1 cellular context compared by ENCODE assay signal in the genomic region with DNA sequence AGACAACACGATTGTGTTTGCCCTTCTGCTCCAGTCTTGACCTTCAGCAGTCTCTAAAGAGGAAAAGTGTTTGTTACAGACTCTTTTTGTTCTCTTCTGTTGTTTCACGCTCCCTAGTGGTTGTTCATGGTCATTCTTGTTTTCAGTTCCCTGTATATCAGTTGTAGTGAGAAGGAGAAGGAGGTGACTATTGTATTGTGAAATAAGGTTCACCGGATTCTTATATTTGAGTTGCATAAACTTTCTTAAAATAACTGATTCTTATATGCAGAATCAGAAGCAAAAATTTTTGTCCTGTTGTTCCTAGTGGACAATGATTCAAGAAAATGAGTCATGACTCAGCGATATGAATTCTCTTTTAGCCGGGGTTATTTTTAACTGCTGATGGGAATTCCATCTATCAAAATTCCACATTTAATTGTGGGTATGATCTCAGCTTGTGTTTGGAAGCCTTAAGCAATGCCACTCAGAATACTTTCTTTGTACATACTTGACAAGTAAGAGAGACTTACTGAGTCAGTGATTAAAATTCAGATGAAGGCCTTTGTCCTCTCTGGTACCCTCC.
TF ChIP-seq lines count a peak whose summit lies in the region.

No MANE protein-coding gene starts in this region.

TF ChIP-seq in GM23338, 12 proteins besides CTCF, POLR2A, EP300 and RAD21:
- TF ChIP-seq, protein P1, sequence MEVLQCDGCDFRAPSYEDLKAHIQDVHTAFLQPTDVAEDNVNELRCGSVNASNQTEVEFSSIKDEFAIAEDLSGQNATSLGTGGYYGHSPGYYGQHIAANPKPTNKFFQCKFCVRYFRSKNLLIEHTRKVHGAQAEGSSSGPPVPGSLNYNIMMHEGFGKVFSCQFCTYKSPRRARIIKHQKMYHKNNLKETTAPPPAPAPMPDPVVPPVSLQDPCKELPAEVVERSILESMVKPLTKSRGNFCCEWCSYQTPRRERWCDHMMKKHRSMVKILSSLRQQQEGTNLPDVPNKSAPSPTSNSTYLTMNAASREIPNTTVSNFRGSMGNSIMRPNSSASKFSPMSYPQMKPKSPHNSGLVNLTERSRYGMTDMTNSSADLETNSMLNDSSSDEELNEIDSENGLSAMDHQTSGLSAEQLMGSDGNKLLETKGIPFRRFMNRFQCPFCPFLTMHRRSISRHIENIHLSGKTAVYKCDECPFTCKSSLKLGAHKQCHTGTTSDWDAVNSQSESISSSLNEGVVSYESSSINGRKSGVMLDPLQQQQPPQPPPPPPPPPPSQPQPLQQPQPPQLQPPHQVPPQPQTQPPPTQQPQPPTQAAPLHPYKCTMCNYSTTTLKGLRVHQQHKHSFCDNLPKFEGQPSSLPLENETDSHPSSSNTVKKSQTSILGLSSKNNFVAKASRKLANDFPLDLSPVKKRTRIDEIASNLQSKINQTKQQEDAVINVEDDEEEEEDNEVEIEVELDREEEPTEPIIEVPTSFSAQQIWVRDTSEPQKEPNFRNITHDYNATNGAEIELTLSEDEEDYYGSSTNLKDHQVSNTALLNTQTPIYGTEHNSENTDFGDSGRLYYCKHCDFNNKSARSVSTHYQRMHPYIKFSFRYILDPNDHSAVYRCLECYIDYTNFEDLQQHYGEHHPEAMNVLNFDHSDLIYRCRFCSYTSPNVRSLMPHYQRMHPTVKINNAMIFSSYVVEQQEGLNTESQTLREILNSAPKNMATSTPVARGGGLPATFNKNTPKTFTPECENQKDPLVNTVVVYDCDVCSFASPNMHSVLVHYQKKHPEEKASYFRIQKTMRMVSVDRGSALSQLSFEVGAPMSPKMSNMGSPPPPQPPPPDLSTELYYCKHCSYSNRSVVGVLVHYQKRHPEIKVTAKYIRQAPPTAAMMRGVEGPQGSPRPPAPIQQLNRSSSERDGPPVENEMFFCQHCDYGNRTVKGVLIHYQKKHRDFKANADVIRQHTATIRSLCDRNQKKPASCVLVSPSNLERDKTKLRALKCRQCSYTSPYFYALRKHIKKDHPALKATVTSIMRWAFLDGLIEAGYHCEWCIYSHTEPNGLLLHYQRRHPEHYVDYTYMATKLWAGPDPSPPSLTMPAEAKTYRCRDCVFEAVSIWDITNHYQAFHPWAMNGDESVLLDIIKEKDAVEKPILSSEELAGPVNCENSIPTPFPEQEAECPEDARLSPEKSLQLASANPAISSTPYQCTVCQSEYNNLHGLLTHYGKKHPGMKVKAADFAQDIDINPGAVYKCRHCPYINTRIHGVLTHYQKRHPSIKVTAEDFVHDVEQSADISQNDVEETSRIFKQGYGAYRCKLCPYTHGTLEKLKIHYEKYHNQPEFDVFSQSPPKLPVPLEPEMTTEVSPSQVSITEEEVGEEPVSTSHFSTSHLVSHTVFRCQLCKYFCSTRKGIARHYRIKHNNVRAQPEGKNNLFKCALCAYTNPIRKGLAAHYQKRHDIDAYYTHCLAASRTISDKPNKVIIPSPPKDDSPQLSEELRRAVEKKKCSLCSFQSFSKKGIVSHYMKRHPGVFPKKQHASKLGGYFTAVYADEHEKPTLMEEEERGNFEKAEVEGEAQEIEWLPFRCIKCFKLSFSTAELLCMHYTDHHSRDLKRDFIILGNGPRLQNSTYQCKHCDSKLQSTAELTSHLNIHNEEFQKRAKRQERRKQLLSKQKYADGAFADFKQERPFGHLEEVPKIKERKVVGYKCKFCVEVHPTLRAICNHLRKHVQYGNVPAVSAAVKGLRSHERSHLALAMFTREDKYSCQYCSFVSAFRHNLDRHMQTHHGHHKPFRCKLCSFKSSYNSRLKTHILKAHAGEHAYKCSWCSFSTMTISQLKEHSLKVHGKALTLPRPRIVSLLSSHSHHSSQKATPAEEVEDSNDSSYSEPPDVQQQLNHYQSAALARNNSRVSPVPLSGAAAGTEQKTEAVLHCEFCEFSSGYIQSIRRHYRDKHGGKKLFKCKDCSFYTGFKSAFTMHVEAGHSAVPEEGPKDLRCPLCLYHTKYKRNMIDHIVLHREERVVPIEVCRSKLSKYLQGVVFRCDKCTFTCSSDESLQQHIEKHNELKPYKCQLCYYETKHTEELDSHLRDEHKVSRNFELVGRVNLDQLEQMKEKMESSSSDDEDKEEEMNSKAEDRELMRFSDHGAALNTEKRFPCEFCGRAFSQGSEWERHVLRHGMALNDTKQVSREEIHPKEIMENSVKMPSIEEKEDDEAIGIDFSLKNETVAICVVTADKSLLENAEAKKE (CRISPR knock-in tag; IDR thresholded peaks at IDR 0.05): no peak
- TF ChIP-seq ZNF114 (CRISPR knock-in tag; IDR thresholded peaks at IDR 0.05) (no peak), EZH2 (IDR thresholded peaks at IDR 0.05; ENCODE audit: low read depth, unreplicated experiment) (no peak), STAT1 (IDR thresholded peaks at IDR 0.05; ENCODE audit: unreplicated experiment) (no peak), ZNF331 (CRISPR knock-in tag; IDR thresholded peaks at IDR 0.05; ENCODE audit: low read depth) (no peak), EZH2phosphoT487 (IDR thresholded peaks at IDR 0.05; ENCODE audit: unreplicated experiment) (no peak), POLR2AphosphoS5 (IDR thresholded peaks at IDR 0.05; ENCODE audit: low read depth) (no peak), JUNB (IDR thresholded peaks at IDR 0.05; ENCODE audit: unreplicated experiment) (no peak)
- TF ChIP-seq, protein P2, sequence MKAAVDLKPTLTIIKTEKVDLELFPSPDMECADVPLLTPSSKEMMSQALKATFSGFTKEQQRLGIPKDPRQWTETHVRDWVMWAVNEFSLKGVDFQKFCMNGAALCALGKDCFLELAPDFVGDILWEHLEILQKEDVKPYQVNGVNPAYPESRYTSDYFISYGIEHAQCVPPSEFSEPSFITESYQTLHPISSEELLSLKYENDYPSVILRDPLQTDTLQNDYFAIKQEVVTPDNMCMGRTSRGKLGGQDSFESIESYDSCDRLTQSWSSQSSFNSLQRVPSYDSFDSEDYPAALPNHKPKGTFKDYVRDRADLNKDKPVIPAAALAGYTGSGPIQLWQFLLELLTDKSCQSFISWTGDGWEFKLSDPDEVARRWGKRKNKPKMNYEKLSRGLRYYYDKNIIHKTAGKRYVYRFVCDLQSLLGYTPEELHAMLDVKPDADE (IDR thresholded peaks at IDR 0.05): no peak
- TF ChIP-seq, protein P3, sequence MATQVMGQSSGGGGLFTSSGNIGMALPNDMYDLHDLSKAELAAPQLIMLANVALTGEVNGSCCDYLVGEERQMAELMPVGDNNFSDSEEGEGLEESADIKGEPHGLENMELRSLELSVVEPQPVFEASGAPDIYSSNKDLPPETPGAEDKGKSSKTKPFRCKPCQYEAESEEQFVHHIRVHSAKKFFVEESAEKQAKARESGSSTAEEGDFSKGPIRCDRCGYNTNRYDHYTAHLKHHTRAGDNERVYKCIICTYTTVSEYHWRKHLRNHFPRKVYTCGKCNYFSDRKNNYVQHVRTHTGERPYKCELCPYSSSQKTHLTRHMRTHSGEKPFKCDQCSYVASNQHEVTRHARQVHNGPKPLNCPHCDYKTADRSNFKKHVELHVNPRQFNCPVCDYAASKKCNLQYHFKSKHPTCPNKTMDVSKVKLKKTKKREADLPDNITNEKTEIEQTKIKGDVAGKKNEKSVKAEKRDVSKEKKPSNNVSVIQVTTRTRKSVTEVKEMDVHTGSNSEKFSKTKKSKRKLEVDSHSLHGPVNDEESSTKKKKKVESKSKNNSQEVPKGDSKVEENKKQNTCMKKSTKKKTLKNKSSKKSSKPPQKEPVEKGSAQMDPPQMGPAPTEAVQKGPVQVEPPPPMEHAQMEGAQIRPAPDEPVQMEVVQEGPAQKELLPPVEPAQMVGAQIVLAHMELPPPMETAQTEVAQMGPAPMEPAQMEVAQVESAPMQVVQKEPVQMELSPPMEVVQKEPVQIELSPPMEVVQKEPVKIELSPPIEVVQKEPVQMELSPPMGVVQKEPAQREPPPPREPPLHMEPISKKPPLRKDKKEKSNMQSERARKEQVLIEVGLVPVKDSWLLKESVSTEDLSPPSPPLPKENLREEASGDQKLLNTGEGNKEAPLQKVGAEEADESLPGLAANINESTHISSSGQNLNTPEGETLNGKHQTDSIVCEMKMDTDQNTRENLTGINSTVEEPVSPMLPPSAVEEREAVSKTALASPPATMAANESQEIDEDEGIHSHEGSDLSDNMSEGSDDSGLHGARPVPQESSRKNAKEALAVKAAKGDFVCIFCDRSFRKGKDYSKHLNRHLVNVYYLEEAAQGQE (IDR thresholded peaks at IDR 0.05; ENCODE audit: unreplicated experiment): no peak
